ENCODE assay signal across 8 cellular contexts in the genomic region with DNA sequence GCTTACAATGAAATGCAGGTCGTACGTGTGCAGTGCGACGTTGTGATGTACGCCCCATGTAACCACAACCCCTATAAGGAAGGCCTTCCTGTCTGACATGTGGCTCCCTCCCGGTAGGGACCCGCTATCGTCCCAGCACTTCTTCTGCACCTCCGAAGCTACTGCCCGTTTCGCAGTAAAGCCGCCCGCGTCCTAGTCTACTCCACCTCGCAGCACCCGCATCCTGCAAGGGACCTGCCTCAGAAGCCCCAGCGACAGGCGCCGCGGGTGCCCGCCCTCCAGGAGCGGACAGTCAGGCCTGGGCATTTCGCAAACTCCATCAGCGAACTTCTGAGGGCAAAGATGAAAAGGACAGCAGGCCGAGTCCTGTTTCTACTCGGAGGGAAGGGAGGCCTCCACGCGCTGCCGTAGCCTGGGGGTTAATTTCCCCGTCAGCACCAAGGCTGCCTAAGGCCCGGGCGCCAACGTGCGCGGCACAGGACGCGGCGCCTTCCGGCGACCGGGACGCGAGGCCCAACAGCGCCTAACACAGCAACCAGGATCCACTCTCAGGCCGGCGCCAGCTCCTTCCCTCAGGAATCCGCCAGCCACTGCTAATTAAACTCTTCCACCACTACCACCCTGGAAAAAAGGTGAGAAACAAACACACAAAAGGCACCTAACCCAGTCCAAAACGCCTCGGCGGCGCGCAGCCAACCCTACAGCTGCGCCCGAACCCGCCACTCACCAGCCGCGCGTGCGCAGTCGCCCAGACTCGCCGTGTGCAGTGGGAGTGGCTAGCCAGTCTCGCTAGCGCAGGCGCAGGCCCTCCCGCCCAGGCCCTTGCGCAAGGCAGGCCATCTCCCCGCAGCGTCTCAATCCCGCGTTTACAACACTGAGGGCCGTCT.
DNase-seq lines count a peak whose midpoint lies in the region; ATAC-seq and TF ChIP-seq lines count a peak whose summit lies in the region.

A gene with protein sequence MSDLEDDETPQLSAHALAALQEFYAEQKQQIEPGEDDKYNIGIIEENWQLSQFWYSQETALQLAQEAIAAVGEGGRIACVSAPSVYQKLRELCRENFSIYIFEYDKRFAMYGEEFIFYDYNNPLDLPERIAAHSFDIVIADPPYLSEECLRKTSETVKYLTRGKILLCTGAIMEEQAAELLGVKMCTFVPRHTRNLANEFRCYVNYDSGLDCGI (minus strand): TSS at position 768 of the 887 bp plus-strand sequence. CDS start 16,363 bp downstream, outside the sequence.

- TF ChIP-seq POLR2A in erythroblast (IDR thresholded peaks at IDR 0.05; ENCODE audit: low read length): peak; percentile 97

- TF ChIP-seq EP300 in Ishikawa (IDR thresholded peaks at IDR 0.05; ENCODE audit: borderline replicate concordance): no peak

- no peaks in the 10 kb centered on the region for H3K9me3 ChIP-seq in mucosa of rectum (ENCODE audit: control insufficient read depth in 2 of 2, low read length in 2 of 2)

- peaks cover 0 to 4% of the 10 kb centered on the region in 2 donors for H3K36me3 ChIP-seq in mucosa of rectum (ENCODE audit: control insufficient read depth in 2 of 2, insufficient read depth in 2 of 2, low read length in 2 of 2)

- peaks cover 4 to 7% of the 10 kb centered on the region in 2 donors for H3K4me1 ChIP-seq in mucosa of rectum (ENCODE audit: control insufficient read depth in 2 of 2, insufficient read depth in 2 of 2, low read length in 2 of 2)

- ATAC-seq in GM21576 (IDR thresholded peaks at IDR 0.05; ENCODE audit: unreplicated experiment): peak; percentile 78

- no peaks in the 10 kb centered on the region for H3K27me3 ChIP-seq in mucosa of rectum (ENCODE audit: control insufficient read depth in 2 of 2, insufficient read depth in 2 of 2, low read length in 2 of 2)

- peak within 1 kb of the TSS; percentile 90 to 93 for H3K27ac ChIP-seq in mucosa of rectum (ENCODE audit: low read depth in 2 of 2, low read length in 2 of 2)

- TF ChIP-seq RAD21 in Ishikawa (IDR thresholded peaks at IDR 0.05; ENCODE audit: low read depth): no peak

- H3K4me3 ChIP-seq in mucosa of rectum (ENCODE audit: low read length in 2 of 2): peak within 1 kb of the TSS; percentile 78 to 92

- DNase-seq in DMS153 (lab: John Stamatoyannopoulos, UW) (peak; percentile 81), OCI-M2 (lab: John Stamatoyannopoulos, UW; ENCODE audit: unreplicated experiment) (peak; percentile 43), erythroblast (lab: John Stamatoyannopoulos, UW) (peak; percentile 96 to 98)
- peak; percentile 95 for DNase-seq in activated T-cell treated with anti-CD3 and anti-CD28 coated beads, Interleukin-2, amount 50 U/mL, for 1 hour
- peak; percentile 86 to 91 for DNase-seq in stimulated activated CD8-positive, alpha-beta memory T cell treated with anti-CD3 and anti-CD28 coated beads, Interleukin-4, amount 100 ng/mL, for 4 hours (ENCODE audit: low read depth in 2 of 2, low spot score in 1 of 2)

- peak within 1 kb of the TSS; percentile 90 to 92 for H3K9ac ChIP-seq in mucosa of rectum (ENCODE audit: low read depth in 1 of 2, low read length in 2 of 2)

TF ChIP-seq in Ishikawa, 13 proteins besides CTCF, POLR2A, EP300 and RAD21:
- TF ChIP-seq CEBPB (IDR thresholded peaks at IDR 0.05) (peak; percentile 99), ZBTB7A (IDR thresholded peaks at IDR 0.05; ENCODE audit: low read depth) (no peak), NFIC (IDR thresholded peaks at IDR 0.05) (peak; percentile 20; the same call in 1 of the 2 replicates), TEAD4 (IDR thresholded peaks at IDR 0.05) (no peak; the same call in 1 of the 2 replicates), FOXM1 (IDR thresholded peaks at IDR 0.05; ENCODE audit: borderline replicate concordance, low read depth) (no peak), TCF12 (IDR thresholded peaks at IDR 0.05; ENCODE audit: low read depth) (peak; percentile 61), MAX (IDR thresholded peaks at IDR 0.05) (peak; percentile 93), CREB1 (IDR thresholded peaks at IDR 0.05; ENCODE audit: low read depth) (no peak), EGR1 (IDR thresholded peaks at IDR 0.05) (no peak), TAF1 (IDR thresholded peaks at IDR 0.05; ENCODE audit: low read depth) (peak; percentile 62), USF1 (IDR thresholded peaks at IDR 0.05) (0 out of 2 replicates have a peak, but pooled peaks have one; percentile 25), YY1 (IDR thresholded peaks at IDR 0.05; ENCODE audit: low read depth) (no peak)
- TF ChIP-seq, protein P1, sequence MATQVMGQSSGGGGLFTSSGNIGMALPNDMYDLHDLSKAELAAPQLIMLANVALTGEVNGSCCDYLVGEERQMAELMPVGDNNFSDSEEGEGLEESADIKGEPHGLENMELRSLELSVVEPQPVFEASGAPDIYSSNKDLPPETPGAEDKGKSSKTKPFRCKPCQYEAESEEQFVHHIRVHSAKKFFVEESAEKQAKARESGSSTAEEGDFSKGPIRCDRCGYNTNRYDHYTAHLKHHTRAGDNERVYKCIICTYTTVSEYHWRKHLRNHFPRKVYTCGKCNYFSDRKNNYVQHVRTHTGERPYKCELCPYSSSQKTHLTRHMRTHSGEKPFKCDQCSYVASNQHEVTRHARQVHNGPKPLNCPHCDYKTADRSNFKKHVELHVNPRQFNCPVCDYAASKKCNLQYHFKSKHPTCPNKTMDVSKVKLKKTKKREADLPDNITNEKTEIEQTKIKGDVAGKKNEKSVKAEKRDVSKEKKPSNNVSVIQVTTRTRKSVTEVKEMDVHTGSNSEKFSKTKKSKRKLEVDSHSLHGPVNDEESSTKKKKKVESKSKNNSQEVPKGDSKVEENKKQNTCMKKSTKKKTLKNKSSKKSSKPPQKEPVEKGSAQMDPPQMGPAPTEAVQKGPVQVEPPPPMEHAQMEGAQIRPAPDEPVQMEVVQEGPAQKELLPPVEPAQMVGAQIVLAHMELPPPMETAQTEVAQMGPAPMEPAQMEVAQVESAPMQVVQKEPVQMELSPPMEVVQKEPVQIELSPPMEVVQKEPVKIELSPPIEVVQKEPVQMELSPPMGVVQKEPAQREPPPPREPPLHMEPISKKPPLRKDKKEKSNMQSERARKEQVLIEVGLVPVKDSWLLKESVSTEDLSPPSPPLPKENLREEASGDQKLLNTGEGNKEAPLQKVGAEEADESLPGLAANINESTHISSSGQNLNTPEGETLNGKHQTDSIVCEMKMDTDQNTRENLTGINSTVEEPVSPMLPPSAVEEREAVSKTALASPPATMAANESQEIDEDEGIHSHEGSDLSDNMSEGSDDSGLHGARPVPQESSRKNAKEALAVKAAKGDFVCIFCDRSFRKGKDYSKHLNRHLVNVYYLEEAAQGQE (IDR thresholded peaks at IDR 0.05; ENCODE audit: low read depth): no peak

Comparison
In these comparisons a context has a peak if more than half of its experiments do, and no peak if none do; other contexts are left out.
1. Peak in every context shown above with its lines: DNase-seq, ATAC-seq, H3K4me3 ChIP-seq and H3K27ac ChIP-seq.
2. DNase-seq: peak in every context shown above with its lines; median percentile 97 in erythroblast; 95 in activated T-cell treated with anti-CD3 and anti-CD28 coated beads, Interleukin-2, amount 50 U/mL, for 1 hour; 88 in stimulated activated CD8-positive, alpha-beta memory T cell treated with anti-CD3 and anti-CD28 coated beads, Interleukin-4, amount 100 ng/mL, for 4 hours; 81 in DMS153; 43 in OCI-M2.